Comparison of ENCODE assay signal across 28 cellular contexts in genomic region chr1:30461640-30462039, GRCh38.
DNase-seq lines count a peak whose midpoint lies in the region; ATAC-seq, FAIRE-seq and TF ChIP-seq lines count a peak whose summit lies in the region.
"Had no signal": no experiment of that assay in that cellular context is flagged by ENCODE, and none has a peak within 500 bp of the region (broad histone marks: within the 10 kb centered on the region; RNA-seq: fewer than 3 reads in every experiment).

No MANE protein-coding gene starts in this region.

- H3K4me1 Mint-ChIP-seq in natural killer cell treated with Interleukin-12 subunit alpha and Interleukin-12 subunit beta and Interleukin-15 and Interleukin-18, amount 100 ng/mL, for 72 hours (ENCODE audit: low read depth in 2 of 2): no peaks in the 10 kb centered on the region
- H3K4me1 Mint-ChIP-seq in natural killer cell: no peaks in the 10 kb centered on the region
- H3K4me1 Mint-ChIP-seq: CD4-positive, alpha-beta memory T cell; GM23338; H9 had no signal

- no peak for TF ChIP-seq RAD21 in SK-N-SH (IDR thresholded peaks at IDR 0.05; ENCODE audit: low read length)

- H3K27ac Mint-ChIP-seq in natural killer cell treated with Interleukin-12 subunit alpha and Interleukin-12 subunit beta and Interleukin-15 and Interleukin-18, amount 100 ng/mL, for 72 hours: no peak overlapping the region
- no peak overlapping the region for H3K27ac Mint-ChIP-seq in natural killer cell
- H3K27ac Mint-ChIP-seq: CD4-positive, alpha-beta memory T cell; GM23338; H9 had no signal

- no peak overlapping the region for H3K4me2 ChIP-seq in SK-N-SH
- H3K4me2 ChIP-seq: BLaER1 treated with 17β-estradiol and CSF1 and Interleukin-3, amounts not matched to agents 10 nM and 100 nM; GM23338 had no signal

- no peaks in the 10 kb centered on the region for H3K9me3 ChIP-seq in pancreas
- no peaks in the 10 kb centered on the region for H3K9me3 ChIP-seq in SK-N-SH
- H3K9me3 ChIP-seq: BLaER1 treated with 17β-estradiol and CSF1 and Interleukin-3, amounts not matched to agents 10 nM and 100 nM had no signal

- FAIRE-seq in bronchial epithelial cell (lab: Jason Lieb, UNC) (peak; percentile 96), pancreas (lab: Jason Lieb, UNC) (no peak), urothelium cell line (lab: Jason Lieb, UNC) (peak; percentile 40)
- FAIRE-seq: A204.1, G401.6 had no signal

- H3F3A ChIP-seq in SK-N-SH (replicated peaks; ENCODE audit: insufficient read depth): no peaks in the 10 kb centered on the region

- no peak for ATAC-seq in natural killer cell treated with Interleukin-12 subunit alpha and Interleukin-12 subunit beta and Interleukin-15 and Interleukin-18, amount 100 ng/mL, for 72 hours
- ATAC-seq in natural killer cell: no peak
- peak; percentile 63 to 99 (median 92) for ATAC-seq in pancreas
- no peak for ATAC-seq in HG02970 (IDR thresholded peaks at IDR 0.05; ENCODE audit: low FRiP score, unreplicated experiment)
- ATAC-seq: GM23338, Panc1 had no signal

- no peaks in the 10 kb centered on the region for H3K9me2 ChIP-seq in SK-N-SH

- H2AFZ ChIP-seq in SK-N-SH (ENCODE audit: low read depth): no peak overlapping the region
- H2AFZ ChIP-seq: GM23338 had no signal

- POLR2A ChIA-PET in SK-N-SH (lab: Yijun Ruan, JAX): no interaction called here

- H3K27me3 ChIP-seq in bronchial epithelial cell (ENCODE audit: control insufficient read depth, insufficient read depth, low read length) (no peaks in the 10 kb centered on the region), pancreas (no peaks in the 10 kb centered on the region), SK-N-SH (ENCODE audit: insufficient read depth) (no peaks in the 10 kb centered on the region)
- H3K27me3 ChIP-seq: BLaER1 treated with 17β-estradiol and CSF1 and Interleukin-3, amounts not matched to agents 10 nM and 100 nM had no signal

- H3K27ac ChIP-seq in pancreas: no peak overlapping the region
- no peak overlapping the region for H3K27ac ChIP-seq in SK-N-SH (ENCODE audit: low read depth in 2 of 2, low read length in 1 of 2)
- H3K27ac ChIP-seq: BLaER1 treated with 17β-estradiol and CSF1 and Interleukin-3, amounts not matched to agents 10 nM and 100 nM; HL-60; SK-N-MC had no signal

- H3K36me3 ChIP-seq in bronchial epithelial cell (ENCODE audit: control insufficient read depth, insufficient read depth, low read length) (no peaks in the 10 kb centered on the region), pancreas (no peaks in the 10 kb centered on the region), SK-N-SH (replicated peaks in 1 of 2; ENCODE audit: control insufficient read depth in 1 of 2, insufficient read depth in 2 of 2, low read length in 1 of 2) (no peaks in the 10 kb centered on the region)
- H3K36me3 ChIP-seq: BLaER1 treated with 17β-estradiol and CSF1 and Interleukin-3, amounts not matched to agents 10 nM and 100 nM had no signal

- CTCF ChIA-PET in SK-N-SH (lab: Yijun Ruan, JAX): no interaction called here

- intact Hi-C loops in natural killer cell (cut with micrococcal nuclease) (no loop called here), pancreas (cut with DNase I) (no loop called here)

- H3K9me3 Mint-ChIP-seq in natural killer cell treated with Interleukin-12 subunit alpha and Interleukin-12 subunit beta and Interleukin-15 and Interleukin-18, amount 100 ng/mL, for 72 hours: no peaks in the 10 kb centered on the region
- no peaks in the 10 kb centered on the region for H3K9me3 Mint-ChIP-seq in natural killer cell

- no peaks in the 10 kb centered on the region for H3K36me3 Mint-ChIP-seq in natural killer cell treated with Interleukin-12 subunit alpha and Interleukin-12 subunit beta and Interleukin-15 and Interleukin-18, amount 100 ng/mL, for 72 hours
- H3K36me3 Mint-ChIP-seq in natural killer cell: no peaks in the 10 kb centered on the region
- H3K36me3 Mint-ChIP-seq: CD4-positive, alpha-beta memory T cell had no signal

- no peaks in the 10 kb centered on the region for H3K79me2 ChIP-seq in SK-N-SH (ENCODE audit: insufficient read depth)

- H3K27me3 Mint-ChIP-seq in natural killer cell treated with Interleukin-12 subunit alpha and Interleukin-12 subunit beta and Interleukin-15 and Interleukin-18, amount 100 ng/mL, for 72 hours: peaks cover 9 to 23% of the 10 kb centered on the region in 2 donors
- H3K27me3 Mint-ChIP-seq in natural killer cell (ENCODE audit: low read depth in 2 of 2): peaks cover 6 to 10% of the 10 kb centered on the region in 2 donors

- H3K4me3 ChIP-seq in bronchial epithelial cell (ENCODE audit: low read depth, low read length): no peak overlapping the region
- no peak overlapping the region for H3K4me3 ChIP-seq in pancreas
- H3K4me3 ChIP-seq in SK-N-SH (ENCODE audit: low read depth in 2 of 2, low read length in 1 of 2): no peak overlapping the region
- H3K4me3 ChIP-seq: BLaER1 treated with 17β-estradiol and CSF1 and Interleukin-3, amounts not matched to agents 10 nM and 100 nM; GM23338; SK-N-MC had no signal

- H3K9ac ChIP-seq in SK-N-SH: no peak overlapping the region
- H3K9ac ChIP-seq: BLaER1 treated with 17β-estradiol and CSF1 and Interleukin-3, amounts not matched to agents 10 nM and 100 nM had no signal

- TF ChIP-seq EP300 in SK-N-SH (IDR thresholded peaks at IDR 0.05; ENCODE audit: borderline replicate concordance in 1 of 2, low read depth in 1 of 2, low read length in 1 of 2): no peak

- no peaks in the 10 kb centered on the region for H4K20me1 ChIP-seq in SK-N-SH (ENCODE audit: insufficient read depth)
- H4K20me1 ChIP-seq: BLaER1 treated with 17β-estradiol and CSF1 and Interleukin-3, amounts not matched to agents 10 nM and 100 nM had no signal

- peak; percentile 1 for DNase-seq in natural killer cell treated with Interleukin-12 subunit alpha and Interleukin-12 subunit beta and Interleukin-15 and Interleukin-18, amount 100 ng/mL, for 72 hours (ENCODE audit: low spot score)
- DNase-seq in natural killer cell (no peak), bronchial epithelial cell (ENCODE audit: low read depth) (no peak), pancreas (peak in 4 of 6 donors; percentile 19 to 74 (median 50)), urothelium cell line (ENCODE audit: low spot score) (no peak), DMS79 treated with DMSO at 0.1 percent for 48 hours (lab: John Stamatoyannopoulos, UW) (no peak), SK-N-SH (no peak)
- DNase-seq: CD4-positive, alpha-beta memory T cell; COR-L47; DMS53; H9; NCI-H1092 treated with DMSO at 0.1 percent for 48 hours; NCI-H1436; NCI-H187; NCI-H2081 treated with DMSO at 0.1 percent for 48 hours; NCI-H524 treated with DMSO at 0.1 percent for 48 hours; NCI-H82; NK-92 treated with Interleukin-12 subunit alpha and Interleukin-12 subunit beta, amount 100 ng/mL, for 24 hours; SIG-M5; SW 1271 had no signal

- TF ChIP-seq CTCF in natural killer cell (IDR thresholded peaks at IDR 0.05): no peak
- no peak for TF ChIP-seq CTCF in bronchial epithelial cell (IDR thresholded peaks at IDR 0.05; ENCODE audit: insufficient read depth, low read length, severe bottlenecking)
- TF ChIP-seq CTCF in pancreas (IDR thresholded peaks at IDR 0.05): no peak
- no peak for TF ChIP-seq CTCF in SK-N-SH (IDR thresholded peaks at IDR 0.05)

- H3K4me3 Mint-ChIP-seq in natural killer cell treated with Interleukin-12 subunit alpha and Interleukin-12 subunit beta and Interleukin-15 and Interleukin-18, amount 100 ng/mL, for 72 hours: no peak overlapping the region
- H3K4me3 Mint-ChIP-seq in natural killer cell: no peak overlapping the region
- H3K4me3 Mint-ChIP-seq: CD4-positive, alpha-beta memory T cell; GM23338; H9 had no signal

- H3K4me1 ChIP-seq in pancreas (no peaks in the 10 kb centered on the region), SK-N-SH (ENCODE audit: control insufficient read depth in 1 of 2, insufficient read depth in 2 of 2, low read depth in 1 of 2, low read length in 1 of 2) (no peaks in the 10 kb centered on the region)
- H3K4me1 ChIP-seq: BLaER1 treated with 17β-estradiol and CSF1 and Interleukin-3, amounts not matched to agents 10 nM and 100 nM had no signal

TF ChIP-seq in SK-N-SH, 30 proteins besides CTCF, POLR2A, EP300 and RAD21 (continues in another document):
- no peak for TF ChIP-seq NRF1 (IDR thresholded peaks at IDR 0.05; ENCODE audit: low read depth, low read length)
- TF ChIP-seq GABPA (IDR thresholded peaks at IDR 0.05; ENCODE audit: low read depth): no peak
- no peak for TF ChIP-seq RXRA (IDR thresholded peaks at IDR 0.05; ENCODE audit: borderline replicate concordance, low read depth)
- TF ChIP-seq REST (IDR thresholded peaks at IDR 0.05; ENCODE audit: low read depth, low read length): no peak
- no peak for TF ChIP-seq TCF12 (IDR thresholded peaks at IDR 0.05)
- TF ChIP-seq, protein P1, sequence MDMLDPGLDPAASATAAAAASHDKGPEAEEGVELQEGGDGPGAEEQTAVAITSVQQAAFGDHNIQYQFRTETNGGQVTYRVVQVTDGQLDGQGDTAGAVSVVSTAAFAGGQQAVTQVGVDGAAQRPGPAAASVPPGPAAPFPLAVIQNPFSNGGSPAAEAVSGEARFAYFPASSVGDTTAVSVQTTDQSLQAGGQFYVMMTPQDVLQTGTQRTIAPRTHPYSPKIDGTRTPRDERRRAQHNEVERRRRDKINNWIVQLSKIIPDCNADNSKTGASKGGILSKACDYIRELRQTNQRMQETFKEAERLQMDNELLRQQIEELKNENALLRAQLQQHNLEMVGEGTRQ (IDR thresholded peaks at IDR 0.05; ENCODE audit: borderline replicate concordance, low read depth, low read length): no peak
- no peak for TF ChIP-seq NFIC (IDR thresholded peaks at IDR 0.05; ENCODE audit: borderline replicate concordance)

Comparison
In these comparisons a context has a peak if more than half of its experiments do, and no peak if none do; other contexts are left out.
1. DNase-seq: peak in natural killer cell treated with Interleukin-12 subunit alpha and Interleukin-12 subunit beta and Interleukin-15 and Interleukin-18, amount 100 ng/mL, for 72 hours (single experiment) and pancreas (4 of 6); none in natural killer cell (single experiment), bronchial epithelial cell (single experiment), urothelium cell line (single experiment), DMS79 treated with DMSO at 0.1 percent for 48 hours (single experiment) and SK-N-SH (single experiment).
2. ATAC-seq: peak in pancreas (4 of 4); none in natural killer cell treated with Interleukin-12 subunit alpha and Interleukin-12 subunit beta and Interleukin-15 and Interleukin-18, amount 100 ng/mL, for 72 hours (0 of 2), natural killer cell (0 of 3) and HG02970 (single experiment).